Comparison of ENCODE assay signal across 1 cellular context in the genomic region with DNA sequence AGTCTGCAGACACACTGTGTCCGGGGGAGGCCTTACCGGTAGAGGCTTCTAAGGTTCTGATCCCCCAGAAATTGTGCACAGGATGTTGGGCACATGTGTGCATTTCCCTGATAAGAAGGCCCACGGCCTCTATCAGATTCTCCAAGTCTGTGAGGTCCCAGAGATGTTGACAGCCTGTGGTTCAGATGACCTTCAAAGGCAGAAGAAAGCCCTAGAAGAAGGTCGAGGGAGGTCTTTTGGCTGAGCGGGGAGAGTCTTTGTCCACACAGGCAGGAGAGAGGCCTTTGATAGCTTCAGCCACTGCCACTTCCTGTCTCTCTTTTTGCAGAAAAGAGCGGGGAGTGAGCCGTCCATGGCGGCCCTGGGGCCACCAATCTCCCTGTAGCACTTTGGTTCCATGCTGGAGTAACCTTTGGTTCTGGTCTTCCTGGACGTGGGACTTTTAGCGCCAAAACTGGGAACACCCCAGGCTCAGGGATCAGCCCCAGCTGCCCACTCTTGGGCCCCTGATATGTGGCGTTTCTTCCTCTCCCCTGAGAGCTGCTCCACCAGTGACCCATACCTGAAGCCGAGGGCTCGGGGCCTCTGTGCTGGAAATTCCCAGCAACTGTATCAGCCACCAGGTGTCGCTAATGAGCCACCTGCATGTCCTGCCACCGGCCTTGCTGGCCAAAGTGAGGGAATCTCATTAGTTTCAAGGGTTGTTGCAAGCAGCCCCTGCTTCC.
A peak's percentile ranks its signal among the peaks of the same experiment; 100 is the strongest.
TF ChIP-seq lines count a peak whose summit lies in the region.

No MANE protein-coding gene starts in this region.

TF ChIP-seq in K562, 482 proteins besides CTCF, POLR2A, EP300 and RAD21 (continued from another document and continues in another):
- TF ChIP-seq ZNF609 (CRISPR knock-in tag; IDR thresholded peaks at IDR 0.05; ENCODE audit: borderline replicate concordance): no peak
- TF ChIP-seq POLR2AphosphoS2 (IDR thresholded peaks at IDR 0.05; ENCODE audit: low read length): no peak
- TF ChIP-seq, protein P1, sequence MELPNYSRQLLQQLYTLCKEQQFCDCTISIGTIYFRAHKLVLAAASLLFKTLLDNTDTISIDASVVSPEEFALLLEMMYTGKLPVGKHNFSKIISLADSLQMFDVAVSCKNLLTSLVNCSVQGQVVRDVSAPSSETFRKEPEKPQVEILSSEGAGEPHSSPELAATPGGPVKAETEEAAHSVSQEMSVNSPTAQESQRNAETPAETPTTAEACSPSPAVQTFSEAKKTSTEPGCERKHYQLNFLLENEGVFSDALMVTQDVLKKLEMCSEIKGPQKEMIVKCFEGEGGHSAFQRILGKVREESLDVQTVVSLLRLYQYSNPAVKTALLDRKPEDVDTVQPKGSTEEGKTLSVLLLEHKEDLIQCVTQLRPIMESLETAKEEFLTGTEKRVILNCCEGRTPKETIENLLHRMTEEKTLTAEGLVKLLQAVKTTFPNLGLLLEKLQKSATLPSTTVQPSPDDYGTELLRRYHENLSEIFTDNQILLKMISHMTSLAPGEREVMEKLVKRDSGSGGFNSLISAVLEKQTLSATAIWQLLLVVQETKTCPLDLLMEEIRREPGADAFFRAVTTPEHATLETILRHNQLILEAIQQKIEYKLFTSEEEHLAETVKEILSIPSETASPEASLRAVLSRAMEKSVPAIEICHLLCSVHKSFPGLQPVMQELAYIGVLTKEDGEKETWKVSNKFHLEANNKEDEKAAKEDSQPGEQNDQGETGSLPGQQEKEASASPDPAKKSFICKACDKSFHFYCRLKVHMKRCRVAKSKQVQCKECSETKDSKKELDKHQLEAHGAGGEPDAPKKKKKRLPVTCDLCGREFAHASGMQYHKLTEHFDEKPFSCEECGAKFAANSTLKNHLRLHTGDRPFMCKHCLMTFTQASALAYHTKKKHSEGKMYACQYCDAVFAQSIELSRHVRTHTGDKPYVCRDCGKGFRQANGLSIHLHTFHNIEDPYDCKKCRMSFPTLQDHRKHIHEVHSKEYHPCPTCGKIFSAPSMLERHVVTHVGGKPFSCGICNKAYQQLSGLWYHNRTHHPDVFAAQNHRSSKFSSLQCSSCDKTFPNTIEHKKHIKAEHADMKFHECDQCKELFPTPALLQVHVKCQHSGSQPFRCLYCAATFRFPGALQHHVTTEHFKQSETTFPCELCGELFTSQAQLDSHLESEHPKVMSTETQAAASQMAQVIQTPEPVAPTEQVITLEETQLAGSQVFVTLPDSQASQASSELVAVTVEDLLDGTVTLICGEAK (IDR thresholded peaks at IDR 0.05): peak; percentile 48; the same call in 1 of the 2 replicates
- TF ChIP-seq, protein P1 (CRISPR knock-in tag; IDR thresholded peaks at IDR 0.05): no peak
- TF ChIP-seq CCAR2 (IDR thresholded peaks at IDR 0.05; ENCODE audit: low read depth, low read length): no peak
- peak; percentile 25; the same call in 1 of the 2 replicates for TF ChIP-seq GMEB1 (CRISPR knock-in tag; IDR thresholded peaks at IDR 0.05)
- peak; percentile 97 for TF ChIP-seq SMARCA4 (IDR thresholded peaks at IDR 0.05)
- TF ChIP-seq NBN (IDR thresholded peaks at IDR 0.05; ENCODE audit: low read depth): peak; percentile 83; the same call in 1 of the 2 replicates
- TF ChIP-seq PRMT5 (CRISPR knock-in tag; IDR thresholded peaks at IDR 0.05): no peak
- TF ChIP-seq KAT8 (IDR thresholded peaks at IDR 0.05; ENCODE audit: low read depth): no peak
- TF ChIP-seq, protein P2, sequence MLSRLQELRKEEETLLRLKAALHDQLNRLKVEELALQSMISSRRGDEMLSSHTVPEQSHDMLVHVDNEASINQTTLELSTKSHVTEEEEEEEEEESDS (CRISPR knock-in tag; IDR thresholded peaks at IDR 0.05): no peak
- TF ChIP-seq, protein P3, sequence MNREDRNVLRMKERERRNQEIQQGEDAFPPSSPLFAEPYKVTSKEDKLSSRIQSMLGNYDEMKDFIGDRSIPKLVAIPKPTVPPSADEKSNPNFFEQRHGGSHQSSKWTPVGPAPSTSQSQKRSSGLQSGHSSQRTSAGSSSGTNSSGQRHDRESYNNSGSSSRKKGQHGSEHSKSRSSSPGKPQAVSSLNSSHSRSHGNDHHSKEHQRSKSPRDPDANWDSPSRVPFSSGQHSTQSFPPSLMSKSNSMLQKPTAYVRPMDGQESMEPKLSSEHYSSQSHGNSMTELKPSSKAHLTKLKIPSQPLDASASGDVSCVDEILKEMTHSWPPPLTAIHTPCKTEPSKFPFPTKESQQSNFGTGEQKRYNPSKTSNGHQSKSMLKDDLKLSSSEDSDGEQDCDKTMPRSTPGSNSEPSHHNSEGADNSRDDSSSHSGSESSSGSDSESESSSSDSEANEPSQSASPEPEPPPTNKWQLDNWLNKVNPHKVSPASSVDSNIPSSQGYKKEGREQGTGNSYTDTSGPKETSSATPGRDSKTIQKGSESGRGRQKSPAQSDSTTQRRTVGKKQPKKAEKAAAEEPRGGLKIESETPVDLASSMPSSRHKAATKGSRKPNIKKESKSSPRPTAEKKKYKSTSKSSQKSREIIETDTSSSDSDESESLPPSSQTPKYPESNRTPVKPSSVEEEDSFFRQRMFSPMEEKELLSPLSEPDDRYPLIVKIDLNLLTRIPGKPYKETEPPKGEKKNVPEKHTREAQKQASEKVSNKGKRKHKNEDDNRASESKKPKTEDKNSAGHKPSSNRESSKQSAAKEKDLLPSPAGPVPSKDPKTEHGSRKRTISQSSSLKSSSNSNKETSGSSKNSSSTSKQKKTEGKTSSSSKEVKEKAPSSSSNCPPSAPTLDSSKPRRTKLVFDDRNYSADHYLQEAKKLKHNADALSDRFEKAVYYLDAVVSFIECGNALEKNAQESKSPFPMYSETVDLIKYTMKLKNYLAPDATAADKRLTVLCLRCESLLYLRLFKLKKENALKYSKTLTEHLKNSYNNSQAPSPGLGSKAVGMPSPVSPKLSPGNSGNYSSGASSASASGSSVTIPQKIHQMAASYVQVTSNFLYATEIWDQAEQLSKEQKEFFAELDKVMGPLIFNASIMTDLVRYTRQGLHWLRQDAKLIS (CRISPR knock-in tag; IDR thresholded peaks at IDR 0.05): no peak
- TF ChIP-seq EHMT2 (IDR thresholded peaks at IDR 0.05): no peak; the same call in 1 of the 2 replicates
- TF ChIP-seq ZNF274 (IDR thresholded peaks at IDR 0.05; ENCODE audit: borderline replicate concordance, low read depth, low read length): no peak
- peak in 1 of 2 experiments; percentile 80; a peak in 3 of 4 replicates for TF ChIP-seq KDM1A (IDR thresholded peaks at IDR 0.05)
- TF ChIP-seq USF2 (CRISPR knock-in tag; IDR thresholded peaks at IDR 0.05): no peak
- TF ChIP-seq, protein P4, sequence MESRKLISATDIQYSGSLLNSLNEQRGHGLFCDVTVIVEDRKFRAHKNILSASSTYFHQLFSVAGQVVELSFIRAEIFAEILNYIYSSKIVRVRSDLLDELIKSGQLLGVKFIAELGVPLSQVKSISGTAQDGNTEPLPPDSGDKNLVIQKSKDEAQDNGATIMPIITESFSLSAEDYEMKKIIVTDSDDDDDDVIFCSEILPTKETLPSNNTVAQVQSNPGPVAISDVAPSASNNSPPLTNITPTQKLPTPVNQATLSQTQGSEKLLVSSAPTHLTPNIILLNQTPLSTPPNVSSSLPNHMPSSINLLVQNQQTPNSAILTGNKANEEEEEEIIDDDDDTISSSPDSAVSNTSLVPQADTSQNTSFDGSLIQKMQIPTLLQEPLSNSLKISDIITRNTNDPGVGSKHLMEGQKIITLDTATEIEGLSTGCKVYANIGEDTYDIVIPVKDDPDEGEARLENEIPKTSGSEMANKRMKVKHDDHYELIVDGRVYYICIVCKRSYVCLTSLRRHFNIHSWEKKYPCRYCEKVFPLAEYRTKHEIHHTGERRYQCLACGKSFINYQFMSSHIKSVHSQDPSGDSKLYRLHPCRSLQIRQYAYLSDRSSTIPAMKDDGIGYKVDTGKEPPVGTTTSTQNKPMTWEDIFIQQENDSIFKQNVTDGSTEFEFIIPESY (CRISPR knock-in tag; IDR thresholded peaks at IDR 0.05): no peak
- TF ChIP-seq ZNF408 (CRISPR knock-in tag; IDR thresholded peaks at IDR 0.05; ENCODE audit: low read depth): no peak
- peak in 1 of 2 experiments; percentile 60; a peak in 2 of 4 replicates for TF ChIP-seq TEAD1 (CRISPR knock-in tag; IDR thresholded peaks at IDR 0.05)
- TF ChIP-seq EGR1 (conservative IDR thresholded peaks at IDR 0.05): peak; percentile 50; the same call in 1 of the 2 replicates
- peak; percentile 14 for TF ChIP-seq ELF4 (CRISPR knock-in tag; IDR thresholded peaks at IDR 0.05)
- TF ChIP-seq JUNB (CRISPR knock-in tag; conservative IDR thresholded peaks at IDR 0.05): no peak
